In genomic region chr7:134739362-134739761, GRCh38 we compare ENCODE assay signal across 14 cellular contexts.
"Had no signal": no experiment of that assay in that cellular context is flagged by ENCODE, and none has a peak within 500 bp of the region (broad histone marks: within the 10 kb centered on the region; RNA-seq: fewer than 3 reads in every experiment).

No MANE protein-coding gene starts in this region.

- H3K4me3 ChIP-seq: esophagus squamous epithelium had no signal

- H3K27ac Mint-ChIP-seq: T-helper 2 cell treated with Interferon-gamma antibody and Interleukin-4, amounts not matched to agents 5 μg/mL and 100 μg/mL, for 36 hours; type B pancreatic cell had no signal

- DNase-seq: activated CD4-positive, alpha-beta T cell treated with anti-CD3 and anti-CD28 coated beads, Interleukin-2, amount 50 U/mL, for 4 hours; activated gamma-delta T cell treated with Interleukin-2 at 50 U/mL for 16 hours; caudate nucleus; cortex of kidney; effector CD4-positive, alpha-beta T cell; esophagus squamous epithelium; left cardiac atrium; posterior cingulate gyrus; stimulated activated naive CD8-positive, alpha-beta T cell treated with anti-CD3 and anti-CD28 coated beads, Interleukin-15, Interleukin-2, amounts not matched to agents 100 U/mL and 50 U/mL, for 24 hours; substantia nigra had no signal

- H3K36me3 Mint-ChIP-seq: natural killer cell treated with Interleukin-12 subunit alpha and Interleukin-12 subunit beta and Interleukin-15 and Interleukin-18, amount 100 ng/mL, for 72 hours; type B pancreatic cell had no signal

- H3K9me3 Mint-ChIP-seq: activated naive CD4-positive, alpha-beta T cell treated with anti-CD3 and anti-CD28 coated beads, Interleukin-2, amount 50 U/mL, for 72 hours; natural killer cell treated with Interleukin-12 subunit alpha and Interleukin-12 subunit beta and Interleukin-15 and Interleukin-18, amount 100 ng/mL, for 72 hours; T-helper 2 cell treated with Interferon-gamma antibody and Interleukin-4, amounts not matched to agents 5 μg/mL and 100 μg/mL, for 36 hours; type B pancreatic cell had no signal

- H3K27me3 ChIP-seq: esophagus squamous epithelium had no signal

- H3K9me3 ChIP-seq: esophagus squamous epithelium had no signal

- H3K27me3 Mint-ChIP-seq: type B pancreatic cell had no signal

- H3K4me3 Mint-ChIP-seq: natural killer cell treated with Interleukin-12 subunit alpha and Interleukin-12 subunit beta and Interleukin-15 and Interleukin-18, amount 100 ng/mL, for 72 hours; T-helper 2 cell treated with Interferon-gamma antibody and Interleukin-4, amounts not matched to agents 5 μg/mL and 100 μg/mL, for 36 hours; type B pancreatic cell had no signal

- H3K36me3 ChIP-seq: esophagus squamous epithelium had no signal

- ATAC-seq: activated naive CD4-positive, alpha-beta T cell treated with anti-CD3 and anti-CD28 coated beads, Interleukin-2, amount 50 U/mL, for 72 hours; left cardiac atrium; natural killer cell treated with Interleukin-12 subunit alpha and Interleukin-12 subunit beta and Interleukin-15 and Interleukin-18, amount 100 ng/mL, for 72 hours; stimulated activated naive CD8-positive, alpha-beta T cell treated with anti-CD3 and anti-CD28 coated beads, Interleukin-15, Interleukin-2, amounts not matched to agents 100 U/mL and 50 U/mL, for 24 hours had no signal
